ENCODE assay signal across 1 cellular context in genomic region chr9:121267689-121268597, GRCh38.
A peak's percentile ranks its signal among the peaks of the same experiment; 100 is the strongest.
TF ChIP-seq lines count a peak whose summit lies in the region.

TSS of gene GSN (plus strand) at chr9:121268162. CDS start at chr9:121301972, 33,810 bp downstream.

TF ChIP-seq in K562, 482 proteins besides CTCF, POLR2A, EP300 and RAD21 (continued from another document and continues in another):
- TF ChIP-seq, protein P1, sequence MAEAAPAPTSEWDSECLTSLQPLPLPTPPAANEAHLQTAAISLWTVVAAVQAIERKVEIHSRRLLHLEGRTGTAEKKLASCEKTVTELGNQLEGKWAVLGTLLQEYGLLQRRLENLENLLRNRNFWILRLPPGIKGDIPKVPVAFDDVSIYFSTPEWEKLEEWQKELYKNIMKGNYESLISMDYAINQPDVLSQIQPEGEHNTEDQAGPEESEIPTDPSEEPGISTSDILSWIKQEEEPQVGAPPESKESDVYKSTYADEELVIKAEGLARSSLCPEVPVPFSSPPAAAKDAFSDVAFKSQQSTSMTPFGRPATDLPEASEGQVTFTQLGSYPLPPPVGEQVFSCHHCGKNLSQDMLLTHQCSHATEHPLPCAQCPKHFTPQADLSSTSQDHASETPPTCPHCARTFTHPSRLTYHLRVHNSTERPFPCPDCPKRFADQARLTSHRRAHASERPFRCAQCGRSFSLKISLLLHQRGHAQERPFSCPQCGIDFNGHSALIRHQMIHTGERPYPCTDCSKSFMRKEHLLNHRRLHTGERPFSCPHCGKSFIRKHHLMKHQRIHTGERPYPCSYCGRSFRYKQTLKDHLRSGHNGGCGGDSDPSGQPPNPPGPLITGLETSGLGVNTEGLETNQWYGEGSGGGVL (CRISPR knock-in tag; IDR thresholded peaks at IDR 0.05): no peak
- TF ChIP-seq SMAD4 (CRISPR knock-in tag; conservative IDR thresholded peaks at IDR 0.05) (0 out of 2 replicates have a peak, but pooled peaks have one; percentile 16), MECOM (CRISPR knock-in tag; IDR thresholded peaks at IDR 0.05) (no peak), KAT2B (IDR thresholded peaks at IDR 0.05; ENCODE audit: low read depth, low read length) (no peak), ZNF507 (tag; conservative IDR thresholded peaks at IDR 0.05) (no peak), HNRNPH1 (optimal IDR thresholded peaks at IDR 0.05; ENCODE audit: low read depth, low read length) (no peak), TEAD2 (tag; IDR thresholded peaks at IDR 0.05) (no peak), ZFP30 (CRISPR knock-in tag; IDR thresholded peaks at IDR 0.05; ENCODE audit: borderline replicate concordance) (no peak), MEIS2 (IDR thresholded peaks at IDR 0.05; ENCODE audit: partially characterized antibody) (no peak), E2F6 (IDR thresholded peaks at IDR 0.05; ENCODE audit: borderline replicate concordance in 1 of 2, extremely low read depth in 1 of 2, insufficient read depth in 1 of 2, insufficient read length in 1 of 2, low read depth in 1 of 2, low read length in 1 of 2, poor library complexity in 1 of 2, severe bottlenecking in 1 of 2) (no peak), ZNF695 (CRISPR knock-in tag; IDR thresholded peaks at IDR 0.05) (no peak), POLR2B (IDR thresholded peaks at IDR 0.05; ENCODE audit: low read depth, partially characterized antibody) (no peak), FOXP1 (CRISPR knock-in tag; IDR thresholded peaks at IDR 0.05) (no peak), ZNF124 (CRISPR knock-in tag; IDR thresholded peaks at IDR 0.05) (no peak), ZNF384 (IDR thresholded peaks at IDR 0.05; ENCODE audit: low read depth, low read length) (no peak), SOX6 (IDR thresholded peaks at IDR 0.05) (no peak; the same call in 1 of the 2 replicates), ZNF311 (CRISPR knock-in tag; IDR thresholded peaks at IDR 0.05) (no peak), SMAD1 (IDR thresholded peaks at IDR 0.05; ENCODE audit: low read depth, low read length, partially characterized antibody) (no peak), KDM2B (CRISPR knock-in tag; IDR thresholded peaks at IDR 0.05) (0 out of 2 replicates have a peak, but pooled peaks have one; percentile 6), TAF9B (IDR thresholded peaks at IDR 0.05; ENCODE audit: partially characterized antibody) (no peak), MYC (IDR thresholded peaks at IDR 0.05; ENCODE audit: low read depth, low read length) (no peak), MYC (CRISPR knock-in tag; IDR thresholded peaks at IDR 0.05; ENCODE audit: borderline replicate concordance, low read depth) (no peak), SNIP1 (IDR thresholded peaks at IDR 0.05; ENCODE audit: low read depth) (peak; percentile 65; the same call in 1 of the 2 replicates), ZKSCAN8 (CRISPR knock-in tag; IDR thresholded peaks at IDR 0.05) (no peak), AFF4 (CRISPR knock-in tag; IDR thresholded peaks at IDR 0.05) (no peak)
- TF ChIP-seq, protein P2, sequence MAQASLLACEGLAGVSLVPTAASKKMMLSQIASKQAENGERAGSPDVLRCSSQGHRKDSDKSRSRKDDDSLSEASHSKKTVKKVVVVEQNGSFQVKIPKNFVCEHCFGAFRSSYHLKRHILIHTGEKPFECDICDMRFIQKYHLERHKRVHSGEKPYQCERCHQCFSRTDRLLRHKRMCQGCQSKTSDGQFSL (CRISPR knock-in tag; IDR thresholded peaks at IDR 0.05): no peak
- TF ChIP-seq, protein P2 (tag; IDR thresholded peaks at IDR 0.05): no peak
- TF ChIP-seq, protein P3, sequence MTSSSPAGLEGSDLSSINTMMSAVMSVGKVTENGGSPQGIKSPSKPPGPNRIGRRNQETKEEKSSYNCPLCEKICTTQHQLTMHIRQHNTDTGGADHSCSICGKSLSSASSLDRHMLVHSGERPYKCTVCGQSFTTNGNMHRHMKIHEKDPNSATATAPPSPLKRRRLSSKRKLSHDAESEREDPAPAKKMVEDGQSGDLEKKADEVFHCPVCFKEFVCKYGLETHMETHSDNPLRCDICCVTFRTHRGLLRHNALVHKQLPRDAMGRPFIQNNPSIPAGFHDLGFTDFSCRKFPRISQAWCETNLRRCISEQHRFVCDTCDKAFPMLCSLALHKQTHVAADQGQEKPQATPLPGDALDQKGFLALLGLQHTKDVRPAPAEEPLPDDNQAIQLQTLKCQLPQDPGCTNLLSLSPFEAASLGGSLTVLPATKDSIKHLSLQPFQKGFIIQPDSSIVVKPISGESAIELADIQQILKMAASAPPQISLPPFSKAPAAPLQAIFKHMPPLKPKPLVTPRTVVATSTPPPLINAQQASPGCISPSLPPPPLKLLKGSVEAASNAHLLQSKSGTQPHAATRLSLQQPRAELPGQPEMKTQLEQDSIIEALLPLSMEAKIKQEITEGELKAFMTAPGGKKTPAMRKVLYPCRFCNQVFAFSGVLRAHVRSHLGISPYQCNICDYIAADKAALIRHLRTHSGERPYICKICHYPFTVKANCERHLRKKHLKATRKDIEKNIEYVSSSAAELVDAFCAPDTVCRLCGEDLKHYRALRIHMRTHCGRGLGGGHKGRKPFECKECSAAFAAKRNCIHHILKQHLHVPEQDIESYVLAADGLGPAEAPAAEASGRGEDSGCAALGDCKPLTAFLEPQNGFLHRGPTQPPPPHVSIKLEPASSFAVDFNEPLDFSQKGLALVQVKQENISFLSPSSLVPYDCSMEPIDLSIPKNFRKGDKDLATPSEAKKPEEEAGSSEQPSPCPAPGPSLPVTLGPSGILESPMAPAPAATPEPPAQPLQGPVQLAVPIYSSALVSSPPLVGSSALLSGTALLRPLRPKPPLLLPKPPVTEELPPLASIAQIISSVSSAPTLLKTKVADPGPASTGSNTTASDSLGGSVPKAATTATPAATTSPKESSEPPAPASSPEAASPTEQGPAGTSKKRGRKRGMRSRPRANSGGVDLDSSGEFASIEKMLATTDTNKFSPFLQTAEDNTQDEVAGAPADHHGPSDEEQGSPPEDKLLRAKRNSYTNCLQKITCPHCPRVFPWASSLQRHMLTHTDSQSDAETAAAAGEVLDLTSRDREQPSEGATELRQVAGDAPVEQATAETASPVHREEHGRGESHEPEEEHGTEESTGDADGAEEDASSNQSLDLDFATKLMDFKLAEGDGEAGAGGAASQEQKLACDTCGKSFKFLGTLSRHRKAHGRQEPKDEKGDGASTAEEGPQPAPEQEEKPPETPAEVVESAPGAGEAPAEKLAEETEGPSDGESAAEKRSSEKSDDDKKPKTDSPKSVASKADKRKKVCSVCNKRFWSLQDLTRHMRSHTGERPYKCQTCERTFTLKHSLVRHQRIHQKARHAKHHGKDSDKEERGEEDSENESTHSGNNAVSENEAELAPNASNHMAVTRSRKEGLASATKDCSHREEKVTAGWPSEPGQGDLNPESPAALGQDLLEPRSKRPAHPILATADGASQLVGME (CRISPR knock-in tag; IDR thresholded peaks at IDR 0.05): no peak
- TF ChIP-seq, protein P4, sequence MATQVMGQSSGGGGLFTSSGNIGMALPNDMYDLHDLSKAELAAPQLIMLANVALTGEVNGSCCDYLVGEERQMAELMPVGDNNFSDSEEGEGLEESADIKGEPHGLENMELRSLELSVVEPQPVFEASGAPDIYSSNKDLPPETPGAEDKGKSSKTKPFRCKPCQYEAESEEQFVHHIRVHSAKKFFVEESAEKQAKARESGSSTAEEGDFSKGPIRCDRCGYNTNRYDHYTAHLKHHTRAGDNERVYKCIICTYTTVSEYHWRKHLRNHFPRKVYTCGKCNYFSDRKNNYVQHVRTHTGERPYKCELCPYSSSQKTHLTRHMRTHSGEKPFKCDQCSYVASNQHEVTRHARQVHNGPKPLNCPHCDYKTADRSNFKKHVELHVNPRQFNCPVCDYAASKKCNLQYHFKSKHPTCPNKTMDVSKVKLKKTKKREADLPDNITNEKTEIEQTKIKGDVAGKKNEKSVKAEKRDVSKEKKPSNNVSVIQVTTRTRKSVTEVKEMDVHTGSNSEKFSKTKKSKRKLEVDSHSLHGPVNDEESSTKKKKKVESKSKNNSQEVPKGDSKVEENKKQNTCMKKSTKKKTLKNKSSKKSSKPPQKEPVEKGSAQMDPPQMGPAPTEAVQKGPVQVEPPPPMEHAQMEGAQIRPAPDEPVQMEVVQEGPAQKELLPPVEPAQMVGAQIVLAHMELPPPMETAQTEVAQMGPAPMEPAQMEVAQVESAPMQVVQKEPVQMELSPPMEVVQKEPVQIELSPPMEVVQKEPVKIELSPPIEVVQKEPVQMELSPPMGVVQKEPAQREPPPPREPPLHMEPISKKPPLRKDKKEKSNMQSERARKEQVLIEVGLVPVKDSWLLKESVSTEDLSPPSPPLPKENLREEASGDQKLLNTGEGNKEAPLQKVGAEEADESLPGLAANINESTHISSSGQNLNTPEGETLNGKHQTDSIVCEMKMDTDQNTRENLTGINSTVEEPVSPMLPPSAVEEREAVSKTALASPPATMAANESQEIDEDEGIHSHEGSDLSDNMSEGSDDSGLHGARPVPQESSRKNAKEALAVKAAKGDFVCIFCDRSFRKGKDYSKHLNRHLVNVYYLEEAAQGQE (CRISPR knock-in tag; IDR thresholded peaks at IDR 0.05; ENCODE audit: low read depth): no peak
- TF ChIP-seq, protein P5, sequence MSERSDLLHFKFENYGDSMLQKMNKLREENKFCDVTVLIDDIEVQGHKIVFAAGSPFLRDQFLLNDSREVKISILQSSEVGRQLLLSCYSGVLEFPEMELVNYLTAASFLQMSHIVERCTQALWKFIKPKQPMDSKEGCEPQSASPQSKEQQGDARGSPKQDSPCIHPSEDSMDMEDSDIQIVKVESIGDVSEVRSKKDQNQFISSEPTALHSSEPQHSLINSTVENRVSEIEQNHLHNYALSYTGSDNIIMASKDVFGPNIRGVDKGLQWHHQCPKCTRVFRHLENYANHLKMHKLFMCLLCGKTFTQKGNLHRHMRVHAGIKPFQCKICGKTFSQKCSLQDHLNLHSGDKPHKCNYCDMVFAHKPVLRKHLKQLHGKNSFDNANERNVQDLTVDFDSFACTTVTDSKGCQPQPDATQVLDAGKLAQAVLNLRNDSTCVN (CRISPR knock-in tag; IDR thresholded peaks at IDR 0.05): no peak
- TF ChIP-seq, protein P6, sequence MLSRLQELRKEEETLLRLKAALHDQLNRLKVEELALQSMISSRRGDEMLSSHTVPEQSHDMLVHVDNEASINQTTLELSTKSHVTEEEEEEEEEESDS (CRISPR knock-in tag; IDR thresholded peaks at IDR 0.05): no peak
- TF ChIP-seq, protein P7, sequence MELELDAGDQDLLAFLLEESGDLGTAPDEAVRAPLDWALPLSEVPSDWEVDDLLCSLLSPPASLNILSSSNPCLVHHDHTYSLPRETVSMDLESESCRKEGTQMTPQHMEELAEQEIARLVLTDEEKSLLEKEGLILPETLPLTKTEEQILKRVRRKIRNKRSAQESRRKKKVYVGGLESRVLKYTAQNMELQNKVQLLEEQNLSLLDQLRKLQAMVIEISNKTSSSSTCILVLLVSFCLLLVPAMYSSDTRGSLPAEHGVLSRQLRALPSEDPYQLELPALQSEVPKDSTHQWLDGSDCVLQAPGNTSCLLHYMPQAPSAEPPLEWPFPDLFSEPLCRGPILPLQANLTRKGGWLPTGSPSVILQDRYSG (tag; conservative IDR thresholded peaks at IDR 0.05; ENCODE audit: low read depth): no peak
- TF ChIP-seq, protein P8, sequence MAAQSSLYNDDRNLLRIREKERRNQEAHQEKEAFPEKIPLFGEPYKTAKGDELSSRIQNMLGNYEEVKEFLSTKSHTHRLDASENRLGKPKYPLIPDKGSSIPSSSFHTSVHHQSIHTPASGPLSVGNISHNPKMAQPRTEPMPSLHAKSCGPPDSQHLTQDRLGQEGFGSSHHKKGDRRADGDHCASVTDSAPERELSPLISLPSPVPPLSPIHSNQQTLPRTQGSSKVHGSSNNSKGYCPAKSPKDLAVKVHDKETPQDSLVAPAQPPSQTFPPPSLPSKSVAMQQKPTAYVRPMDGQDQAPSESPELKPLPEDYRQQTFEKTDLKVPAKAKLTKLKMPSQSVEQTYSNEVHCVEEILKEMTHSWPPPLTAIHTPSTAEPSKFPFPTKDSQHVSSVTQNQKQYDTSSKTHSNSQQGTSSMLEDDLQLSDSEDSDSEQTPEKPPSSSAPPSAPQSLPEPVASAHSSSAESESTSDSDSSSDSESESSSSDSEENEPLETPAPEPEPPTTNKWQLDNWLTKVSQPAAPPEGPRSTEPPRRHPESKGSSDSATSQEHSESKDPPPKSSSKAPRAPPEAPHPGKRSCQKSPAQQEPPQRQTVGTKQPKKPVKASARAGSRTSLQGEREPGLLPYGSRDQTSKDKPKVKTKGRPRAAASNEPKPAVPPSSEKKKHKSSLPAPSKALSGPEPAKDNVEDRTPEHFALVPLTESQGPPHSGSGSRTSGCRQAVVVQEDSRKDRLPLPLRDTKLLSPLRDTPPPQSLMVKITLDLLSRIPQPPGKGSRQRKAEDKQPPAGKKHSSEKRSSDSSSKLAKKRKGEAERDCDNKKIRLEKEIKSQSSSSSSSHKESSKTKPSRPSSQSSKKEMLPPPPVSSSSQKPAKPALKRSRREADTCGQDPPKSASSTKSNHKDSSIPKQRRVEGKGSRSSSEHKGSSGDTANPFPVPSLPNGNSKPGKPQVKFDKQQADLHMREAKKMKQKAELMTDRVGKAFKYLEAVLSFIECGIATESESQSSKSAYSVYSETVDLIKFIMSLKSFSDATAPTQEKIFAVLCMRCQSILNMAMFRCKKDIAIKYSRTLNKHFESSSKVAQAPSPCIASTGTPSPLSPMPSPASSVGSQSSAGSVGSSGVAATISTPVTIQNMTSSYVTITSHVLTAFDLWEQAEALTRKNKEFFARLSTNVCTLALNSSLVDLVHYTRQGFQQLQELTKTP (IDR thresholded peaks at IDR 0.05; ENCODE audit: low read depth in 1 of 2, partially characterized antibody in 2 of 2): no peak
